Comparison of ENCODE assay signal across 18 cellular contexts in genomic region chr7:20194586-20194985, GRCh38.
"Had no signal": no experiment of that assay in that cellular context is flagged by ENCODE, and none has a peak within 500 bp of the region (broad histone marks: within the 10 kb centered on the region; RNA-seq: fewer than 3 reads in every experiment).

No MANE protein-coding gene starts in this region.

- DNase-seq: activated CD4-positive, alpha-beta T cell treated with anti-CD3 and anti-CD28 coated beads for 48 hours; activated CD8-positive, alpha-beta memory T cell treated with anti-CD3 and anti-CD28 coated beads for 24 hours; activated naive CD4-positive, alpha-beta T cell treated with Interleukin-2 at 50 U/mL for 16 hours; anterior cingulate cortex; cortex of kidney; effector CD4-positive, alpha-beta T cell; hippocampal formation; kidney; left lung; mammary epithelial cell; naive B cell; stimulated activated CD4-positive, alpha-beta T cell treated with anti-CD3 and anti-CD28 coated beads, Interleukin-12 subunit alpha, Interleukin-12 subunit beta, amount 100 ng/mL, for 4 hours; stimulated activated CD4-positive, alpha-beta T cell treated with anti-CD3 and anti-CD28 coated beads, Interleukin-2, amount 100 ng/mL, for 24 hours had no signal

- ATAC-seq: activated T-helper 17 cell treated with anti-CD3 and anti-CD28 coated beads, Interleukin-2, amount 50 U/mL, for 72 hours; left lung; WTC11 had no signal

- H3K9me3 ChIP-seq: neutrophil had no signal

- H3K27me3 ChIP-seq: esophagus muscularis mucosa, left lung, neutrophil had no signal

- H3K27ac ChIP-seq: esophagus muscularis mucosa, left lung, neutrophil had no signal

- FAIRE-seq: kidney had no signal

- H3K36me3 ChIP-seq: esophagus muscularis mucosa, left lung, neutrophil, thoracic aorta had no signal

- H3K4me3 ChIP-seq: esophagus muscularis mucosa, left lung, thoracic aorta had no signal
